16 cellular contexts compared by ENCODE assay signal in genomic region chr20:6490849-6491248, GRCh38.
A peak's percentile ranks its signal among the peaks of the same experiment; 100 is the strongest.
DNase-seq lines count a peak whose midpoint lies in the region; ATAC-seq, FAIRE-seq and TF ChIP-seq lines count a peak whose summit lies in the region.
"Had no signal": no experiment of that assay in that cellular context is flagged by ENCODE, and none has a peak within 500 bp of the region (broad histone marks: within the 10 kb centered on the region; RNA-seq: fewer than 3 reads in every experiment).

No MANE protein-coding gene starts in this region.

- DNase-seq in A549 (ENCODE audit: low read depth in 1 of 2, low spot score in 1 of 2) (no peak), HuH-7 (ENCODE audit: low spot score) (peak; percentile 30), hepatocyte (ENCODE audit: low spot score) (peak; percentile 67), mucosa of descending colon (no peak), NCI-H524 (lab: John Stamatoyannopoulos, UW) (no peak), KBM-7 (no peak), dorsolateral prefrontal cortex (no peak)
- DNase-seq: CD4-positive, CD25-positive, alpha-beta regulatory T cell; DMS 273 treated with DMSO at 0.1 percent for 48 hours; MM.1S; NCI-H345; SHP77 treated with DMSO at 0.1 percent for 48 hours; SW 1271 had no signal

- TF ChIP-seq EP300 in A549 (IDR thresholded peaks at IDR 0.05) = no peak

- no peak for TF ChIP-seq POLR2A in A549 (IDR thresholded peaks at IDR 0.05; ENCODE audit: low read length)

- H3K4me3 ChIP-seq in A549 (no peak overlapping the region), hepatocyte (no peak overlapping the region), mucosa of descending colon (no peak overlapping the region), dorsolateral prefrontal cortex (no peak overlapping the region)

- 27% methylated on average over 3 of the region's 3 CpGs for WGBS in A549 (ENCODE audit: missing lambda C conversion rate)
- 60% methylated on average over 3 of the region's 3 CpGs for WGBS in hepatocyte (ENCODE audit: low lambda C conversion rate, missing lambda C conversion rate)

- no peak for TF ChIP-seq CTCF in A549 (IDR thresholded peaks at IDR 0.05)
- TF ChIP-seq CTCF in hepatocyte (IDR thresholded peaks at IDR 0.05; ENCODE audit: poor library complexity) = no peak
- no peak for TF ChIP-seq CTCF in mucosa of descending colon (IDR thresholded peaks at IDR 0.05)
- no peak for TF ChIP-seq CTCF in dorsolateral prefrontal cortex (IDR thresholded peaks at IDR 0.05 in 54 of 56, conservative IDR thresholded peaks at IDR 0.05 in 2 of 56; ENCODE audit: low read depth in 1 of 56, partially characterized antibody in 56 of 56)

- POLR2A ChIA-PET in A549 (lab: Yijun Ruan, JAX) = no interaction called here

- H3K4me2 ChIP-seq in A549 (no peak overlapping the region), hepatocyte (peak overlapping the region; percentile 15)

- H2AFZ ChIP-seq in hepatocyte = no peak overlapping the region

- no peaks in the 10 kb centered on the region for H3K9me2 ChIP-seq in hepatocyte (replicated peaks; ENCODE audit: insufficient read depth)

- ATAC-seq in A549 (no peak), mucosa of descending colon (peak; percentile 51)

- H3K4me1 ChIP-seq in A549 (no peaks in the 10 kb centered on the region), hepatocyte (ENCODE audit: insufficient read depth) (peaks cover 27% of the 10 kb centered on the region), mucosa of descending colon (ENCODE audit: low read depth) (no peaks in the 10 kb centered on the region)

- CTCF ChIA-PET in A549 (lab: Yijun Ruan, JAX) = no interaction called here

- H3K36me3 ChIP-seq in hepatocyte (replicated peaks; ENCODE audit: insufficient read depth, low read depth) (no peaks in the 10 kb centered on the region), mucosa of descending colon (ENCODE audit: low read depth) (no peaks in the 10 kb centered on the region)

- in situ Hi-C loops in KBM-7 (cut with MboI; ENCODE audit: low pct_unique_long_range_greater_than_20kb, low sequenced_read_pairs) = no loop called here

- H3K9me3 ChIP-seq in A549 (no peaks in the 10 kb centered on the region), hepatocyte (ENCODE audit: low read depth) (no peaks in the 10 kb centered on the region), mucosa of descending colon (no peaks in the 10 kb centered on the region)

- no peaks in the 10 kb centered on the region for H3K79me2 ChIP-seq in hepatocyte

- intact Hi-C loops in mucosa of descending colon (cut with DNase I, micrococcal nuclease) (no loop called here), dorsolateral prefrontal cortex (cut with DNase I) (no loop called here)

- H3K27ac ChIP-seq in A549 (no peak overlapping the region), hepatocyte (peak overlapping the region; percentile 83), dorsolateral prefrontal cortex (no peak overlapping the region)
- H3K27ac ChIP-seq: RWPE1 had no signal

- no peak for FAIRE-seq in A549 (lab: Jason Lieb, UNC)
- FAIRE-seq: GM12891, H1 had no signal

- H3K27me3 ChIP-seq in hepatocyte (no peaks in the 10 kb centered on the region), dorsolateral prefrontal cortex (peaks cover 0 to 3% (median 0%) of the 10 kb centered on the region in 45 donors)

- H4K20me1 ChIP-seq in hepatocyte (ENCODE audit: insufficient read depth, poor library complexity, severe bottlenecking) = no peaks in the 10 kb centered on the region

- TF ChIP-seq RAD21 in A549 (conservative IDR thresholded peaks at IDR 0.05 in 1 of 2, IDR thresholded peaks at IDR 0.05 in 1 of 2) = no peak

TF ChIP-seq in A549, 52 proteins besides CTCF, POLR2A, EP300 and RAD21:
- TF ChIP-seq HOXB5 (CRISPR knock-in tag; IDR thresholded peaks at IDR 0.05) = no peak
- TF ChIP-seq, protein P1, sequence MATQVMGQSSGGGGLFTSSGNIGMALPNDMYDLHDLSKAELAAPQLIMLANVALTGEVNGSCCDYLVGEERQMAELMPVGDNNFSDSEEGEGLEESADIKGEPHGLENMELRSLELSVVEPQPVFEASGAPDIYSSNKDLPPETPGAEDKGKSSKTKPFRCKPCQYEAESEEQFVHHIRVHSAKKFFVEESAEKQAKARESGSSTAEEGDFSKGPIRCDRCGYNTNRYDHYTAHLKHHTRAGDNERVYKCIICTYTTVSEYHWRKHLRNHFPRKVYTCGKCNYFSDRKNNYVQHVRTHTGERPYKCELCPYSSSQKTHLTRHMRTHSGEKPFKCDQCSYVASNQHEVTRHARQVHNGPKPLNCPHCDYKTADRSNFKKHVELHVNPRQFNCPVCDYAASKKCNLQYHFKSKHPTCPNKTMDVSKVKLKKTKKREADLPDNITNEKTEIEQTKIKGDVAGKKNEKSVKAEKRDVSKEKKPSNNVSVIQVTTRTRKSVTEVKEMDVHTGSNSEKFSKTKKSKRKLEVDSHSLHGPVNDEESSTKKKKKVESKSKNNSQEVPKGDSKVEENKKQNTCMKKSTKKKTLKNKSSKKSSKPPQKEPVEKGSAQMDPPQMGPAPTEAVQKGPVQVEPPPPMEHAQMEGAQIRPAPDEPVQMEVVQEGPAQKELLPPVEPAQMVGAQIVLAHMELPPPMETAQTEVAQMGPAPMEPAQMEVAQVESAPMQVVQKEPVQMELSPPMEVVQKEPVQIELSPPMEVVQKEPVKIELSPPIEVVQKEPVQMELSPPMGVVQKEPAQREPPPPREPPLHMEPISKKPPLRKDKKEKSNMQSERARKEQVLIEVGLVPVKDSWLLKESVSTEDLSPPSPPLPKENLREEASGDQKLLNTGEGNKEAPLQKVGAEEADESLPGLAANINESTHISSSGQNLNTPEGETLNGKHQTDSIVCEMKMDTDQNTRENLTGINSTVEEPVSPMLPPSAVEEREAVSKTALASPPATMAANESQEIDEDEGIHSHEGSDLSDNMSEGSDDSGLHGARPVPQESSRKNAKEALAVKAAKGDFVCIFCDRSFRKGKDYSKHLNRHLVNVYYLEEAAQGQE (IDR thresholded peaks at IDR 0.05) = peak; percentile 50
- TF ChIP-seq TP53 (CRISPR knock-in tag; IDR thresholded peaks at IDR 0.05) = no peak
- TF ChIP-seq KDM5A (IDR thresholded peaks at IDR 0.05) = no peak
- no peak for TF ChIP-seq JUNB (IDR thresholded peaks at IDR 0.05)
- TF ChIP-seq HEYL (CRISPR knock-in tag; IDR thresholded peaks at IDR 0.05) = no peak
TF ChIP-seq in A549: peak in this region for 1.

Comparison
In these comparisons a context has a peak if more than half of its experiments do, and no peak if none do; other contexts are left out.
1. DNase-seq: peak in HuH-7 (single experiment) and hepatocyte (single experiment); none in A549 (0 of 2), mucosa of descending colon (0 of 3), NCI-H524 (0 of 2), KBM-7 (single experiment) and dorsolateral prefrontal cortex (0 of 10).